In genomic region chr2:39772086-39772811, GRCh38 we compare ENCODE assay signal across 12 cellular contexts. TPM values are rescaled to one million over a fixed set of nuclear protein-coding genes. Genes with fewer than 3 reads are reported as not detected.
DNase-seq lines count a peak whose midpoint lies in the region; ATAC-seq and TF ChIP-seq lines count a peak whose summit lies in the region.
"Had no signal": no experiment of that assay in that cellular context is flagged by ENCODE, and none has a peak within 500 bp of the region (broad histone marks: within the 10 kb centered on the region; RNA-seq: fewer than 3 reads in every experiment).

No MANE protein-coding gene starts in this region.

- H3K27me3 Mint-ChIP-seq in WTC11 (ENCODE audit: low read depth), result no peaks in the 10 kb centered on the region

- peaks cover 19 to 77% of the 10 kb centered on the region in 2 donors for H3K4me1 ChIP-seq in thoracic aorta (ENCODE audit: control insufficient read depth in 1 of 2, low read depth in 2 of 2)

- peaks cover 2 to 39% of the 10 kb centered on the region in 2 donors for H3K36me3 Mint-ChIP-seq in activated naive CD4-positive, alpha-beta T cell treated with anti-CD3 and anti-CD28 coated beads, Interleukin-2, amount 50 U/mL, for 72 hours
- peaks cover 29% of the 10 kb centered on the region for H3K36me3 Mint-ChIP-seq in WTC11

- H3K27ac Mint-ChIP-seq in activated naive CD4-positive, alpha-beta T cell treated with anti-CD3 and anti-CD28 coated beads, Interleukin-2, amount 50 U/mL, for 72 hours, result peak overlapping the region in 1 of 2 donors; percentile 72
- H3K27ac Mint-ChIP-seq in WTC11, result peak overlapping the region; percentile 5
- H3K27ac Mint-ChIP-seq: CD14-positive monocyte had no signal

- H3K4me3 Mint-ChIP-seq in WTC11, result peak overlapping the region; percentile 8; the same call in 1 of the 2 replicates
- H3K4me3 Mint-ChIP-seq: CD14-positive monocyte had no signal

- H3K4me3 ChIP-seq in fibroblast of mammary gland (ENCODE audit: control insufficient read depth, low read depth, low read length), result no peak overlapping the region
- H3K4me3 ChIP-seq in thoracic aorta, result no peak overlapping the region

- H3K9me3 Mint-ChIP-seq in activated naive CD4-positive, alpha-beta T cell treated with anti-CD3 and anti-CD28 coated beads, Interleukin-2, amount 50 U/mL, for 72 hours, result no peaks in the 10 kb centered on the region
- H3K9me3 Mint-ChIP-seq in WTC11, result peaks cover 4% of the 10 kb centered on the region

- no peak for TF ChIP-seq CTCF in WTC11 (IDR thresholded peaks at IDR 0.05)
- TF ChIP-seq CTCF in fibroblast of mammary gland (conservative IDR thresholded peaks at IDR 0.05; ENCODE audit: control insufficient read depth, insufficient read depth, low read depth, low read length), result no peak
- TF ChIP-seq CTCF in thoracic aorta (IDR thresholded peaks at IDR 0.05), result no peak

- DNase-seq in activated naive CD4-positive, alpha-beta T cell treated with anti-CD3 and anti-CD28 coated beads, Interleukin-2, amount 50 U/mL, for 72 hours (ENCODE audit: low spot score in 2 of 2), result no peak
- no peak for DNase-seq in activated naive CD4-positive, alpha-beta T cell treated with anti-CD3 and anti-CD28 coated beads, Interleukin-2, amount 50 U/mL, for 16 hours
- DNase-seq in WTC11 (ENCODE audit: low spot score), result no peak
- DNase-seq in fibroblast of mammary gland (ENCODE audit: low read depth), result peak; percentile 62
- no peak for DNase-seq in thoracic aorta (ENCODE audit: low spot score)
- DNase-seq in OCI-M1 (lab: John Stamatoyannopoulos, UW), result no peak
- DNase-seq in stimulated activated CD4-positive, alpha-beta T cell treated with anti-CD3 and anti-CD28 coated beads, Interleukin-4, amount 100 ng/mL, for 1 hour, result no peak
- DNase-seq: activated CD4-positive, alpha-beta T cell treated with anti-CD3 and anti-CD28 coated beads for 1 hour; NCI-H1105; nucleus accumbens had no signal

- ATAC-seq in activated naive CD4-positive, alpha-beta T cell treated with anti-CD3 and anti-CD28 coated beads, Interleukin-2, amount 50 U/mL, for 72 hours, result peak; percentile 91 to 94
- ATAC-seq in WTC11, result peak; percentile 44
- ATAC-seq in thoracic aorta (ENCODE audit: insufficient number of reproducible peaks, low FRiP score, low read depth), result peak; percentile 36
- ATAC-seq in GM19395 (IDR thresholded peaks at IDR 0.05; ENCODE audit: unreplicated experiment), result no peak

- no peaks in the 10 kb centered on the region for H3K27me3 ChIP-seq in thoracic aorta (replicated peaks; ENCODE audit: insufficient read depth)

- CTCF ChIA-PET in WTC11 (lab: Charles Lee), result interaction anchor here (1.8 kb wide), 1 partner anchor 141 kb away, joined by 4 read pairs; no protein-coding TSS in a partner anchor

- H3K9me3 ChIP-seq in thoracic aorta, result no peaks in the 10 kb centered on the region

- no peak overlapping the region for H3K27ac ChIP-seq in thoracic aorta

- peaks cover 28% of the 10 kb centered on the region for H3K4me1 Mint-ChIP-seq in WTC11

- POLR2A ChIA-PET in WTC11 (lab: Charles Lee), result no interaction called here

- H3K36me3 ChIP-seq in thoracic aorta, result peaks cover 3% of the 10 kb centered on the region

TF ChIP-seq in WTC11, 78 proteins besides CTCF, POLR2A, EP300 and RAD21 (continues in another document):
- TF ChIP-seq AR (CRISPR knock-in tag; IDR thresholded peaks at IDR 0.05), result no peak
- TF ChIP-seq JAZF1 (CRISPR knock-in tag; IDR thresholded peaks at IDR 0.05), result no peak
- TF ChIP-seq SP1 (CRISPR knock-in tag; conservative IDR thresholded peaks at IDR 0.05), result no peak
- no peak for TF ChIP-seq PRDM15 (CRISPR knock-in tag; IDR thresholded peaks at IDR 0.05)
- no peak for TF ChIP-seq ARID4B (CRISPR knock-in tag; IDR thresholded peaks at IDR 0.05; ENCODE audit: borderline replicate concordance)
- TF ChIP-seq SMAD4 (CRISPR knock-in tag; IDR thresholded peaks at IDR 0.05), result no peak
- TF ChIP-seq E2F5 (CRISPR knock-in tag; IDR thresholded peaks at IDR 0.05), result no peak

RNA-seq across cellular contexts. Expression of gene THUMPD2, which starts 6.8 kb away (rescaled TPM):
- total RNA-seq in activated naive CD4-positive, alpha-beta T cell treated with anti-CD3 and anti-CD28 coated beads, Interleukin-2, amount 50 U/mL, for 72 hours, result 10 to 100 TPM; 12.8 to 14.0 TPM
- total RNA-seq in WTC11 (2021), result 13.6 to 19.6 TPM (median 14.7 TPM) in 3 replicates
- 10 to 100 TPM; 29.1 to 32.0 TPM for total RNA-seq in thoracic aorta
